In genomic region chr12:126999352-126999751, GRCh38 we compare ENCODE assay signal across 26 cellular contexts.
"Had no signal": no experiment of that assay in that cellular context is flagged by ENCODE, and none has a peak within 500 bp of the region (broad histone marks: within the 10 kb centered on the region; RNA-seq: fewer than 3 reads in every experiment).

No MANE protein-coding gene starts in this region.

- H3K27ac Mint-ChIP-seq: activated CD8-positive, alpha-beta T cell treated with anti-CD3 and anti-CD28 coated beads for 36 hours; activated naive CD8-positive, alpha-beta T cell; effector memory CD8-positive, alpha-beta T cell had no signal

- H3K36me3 Mint-ChIP-seq: activated naive CD8-positive, alpha-beta T cell had no signal

- H3K4me1 ChIP-seq: adrenal gland, body of pancreas, esophagus muscularis mucosa, foreskin keratinocyte, gastrocnemius medialis, heart left ventricle had no signal

- H3K27me3 Mint-ChIP-seq: activated CD8-positive, alpha-beta T cell treated with anti-CD3 and anti-CD28 coated beads for 36 hours had no signal

- H3K27me3 ChIP-seq: adrenal gland, body of pancreas, foreskin keratinocyte, gastrocnemius medialis had no signal

- FAIRE-seq: colon had no signal

- DNase-seq: activated CD4-positive, alpha-beta T cell treated with anti-CD3 and anti-CD28 coated beads, Interleukin-2, amount 50 U/mL, for 1 hour; activated CD4-positive, alpha-beta T cell treated with anti-CD3 and anti-CD28 coated beads, Interleukin-2, amount 50 U/mL, for 48 hours; activated CD4-positive, CD25-positive, alpha-beta regulatory T cell; activated CD4-positive, CD25-positive, alpha-beta regulatory T cell treated with anti-CD3 and anti-CD28 coated beads, Interleukin-2, amount 50 U/mL, for 72 hours; activated CD8-positive, alpha-beta memory T cell treated with anti-CD3 and anti-CD28 coated beads for 24 hours; activated CD8-positive, alpha-beta T cell treated with anti-CD3 and anti-CD28 coated beads for 36 hours; activated effector memory CD4-positive, alpha-beta T cell treated with Interleukin-2 at 50 U/mL for 16 hours; activated gamma-delta T cell treated with Interleukin-2 at 50 U/mL for 16 hours; activated naive CD4-positive, alpha-beta T cell treated with anti-CD3 and anti-CD28 coated beads, Interleukin-2, amount 50 U/mL, for 16 hours; activated naive CD4-positive, alpha-beta T cell treated with Interleukin-2 at 50 U/mL for 16 hours; activated T-cell treated with anti-CD3 and anti-CD28 coated beads, Interleukin-2, amount 50 U/mL, for 48 hours; amygdala; aorta; body of pancreas; cortex of kidney; dermis blood vessel endothelial cell; effector CD4-positive, alpha-beta T cell; effector memory CD8-positive, alpha-beta T cell; foreskin keratinocyte; gastrocnemius medialis; glutamatergic neuron; heart left ventricle had no signal

- H3K4me3 Mint-ChIP-seq: activated CD8-positive, alpha-beta T cell treated with anti-CD3 and anti-CD28 coated beads for 36 hours; activated naive CD8-positive, alpha-beta T cell; effector memory CD8-positive, alpha-beta T cell had no signal

- H3K9me3 Mint-ChIP-seq: effector memory CD8-positive, alpha-beta T cell had no signal

- ATAC-seq: activated CD8-positive, alpha-beta T cell treated with anti-CD3 and anti-CD28 coated beads for 36 hours; body of pancreas; effector memory CD8-positive, alpha-beta T cell; foreskin keratinocyte; gastrocnemius medialis; heart left ventricle had no signal

- H3K27ac ChIP-seq: adrenal gland, body of pancreas, esophagus muscularis mucosa, foreskin keratinocyte, gastrocnemius medialis, heart left ventricle had no signal

- H3K9me3 ChIP-seq: adrenal gland, body of pancreas, esophagus muscularis mucosa, gastrocnemius medialis, heart left ventricle had no signal

- H3K36me3 ChIP-seq: adrenal gland, esophagus muscularis mucosa, gastrocnemius medialis, heart left ventricle had no signal

- H3K4me3 ChIP-seq: adrenal gland, body of pancreas, esophagus muscularis mucosa, gastrocnemius medialis, heart left ventricle had no signal
